In the genomic region with DNA sequence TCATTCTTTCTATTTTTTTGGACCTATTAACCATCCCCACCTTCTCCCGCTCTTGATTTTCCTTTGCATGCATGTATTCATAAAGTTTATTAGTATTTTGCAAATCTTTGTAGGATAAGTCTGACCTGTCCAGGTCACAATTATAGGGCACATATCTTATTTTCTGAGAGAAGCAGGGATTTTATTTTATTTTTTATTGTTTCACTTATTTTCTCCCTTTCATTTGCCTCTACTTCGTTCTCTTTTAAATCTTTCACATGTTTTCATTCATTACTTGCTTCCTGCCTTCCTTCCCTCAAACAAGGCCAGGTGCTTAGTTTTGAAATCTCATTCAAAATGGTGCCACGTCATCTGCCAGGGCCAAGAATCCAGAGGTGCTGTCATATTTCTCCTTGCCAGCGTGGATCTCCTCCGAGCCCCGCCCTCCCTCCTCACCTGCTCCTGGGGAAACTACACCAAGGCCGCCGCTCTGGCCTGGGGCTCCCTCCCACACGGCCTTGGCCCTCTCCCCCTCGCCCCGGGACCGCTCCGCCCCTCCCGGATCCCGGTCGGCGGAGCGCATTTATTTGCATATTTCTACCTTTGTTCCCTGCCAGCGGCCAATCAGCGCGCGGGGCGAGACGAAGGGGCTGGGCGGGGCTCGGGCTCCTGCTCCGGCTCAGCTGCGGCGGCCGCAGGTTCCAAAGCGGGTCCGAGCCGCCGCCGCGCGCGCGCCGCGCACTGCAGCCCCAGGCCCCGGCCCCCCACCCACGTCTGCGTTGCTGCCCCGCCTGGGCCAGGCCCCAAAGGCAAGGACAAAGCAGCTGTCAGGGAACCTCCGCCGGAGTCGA, we compare ENCODE assay signal across 8 cellular contexts. TPM values are rescaled to one million over a fixed set of nuclear protein-coding genes. Genes with fewer than 3 reads are reported as not detected.
DNase-seq lines count a peak whose midpoint lies in the region; ATAC-seq and TF ChIP-seq lines count a peak whose summit lies in the region.

A gene (plus strand): TSS at position 654 of the 830 bp plus-strand sequence. CDS start 213 bp downstream, outside the sequence.

- TF ChIP-seq CTCF in activated B cell treated with CpG ODN at 0.5 μM for 24 hours (IDR thresholded peaks at IDR 0.05) (no peak), coronary artery (IDR thresholded peaks at IDR 0.05) (no peak)

- H3K9me3 Mint-ChIP-seq in activated B cell treated with CpG ODN at 0.5 μM for 24 hours, result no peaks in the 10 kb centered on the region

- H3K4me3 Mint-ChIP-seq in activated B cell treated with CpG ODN at 0.5 μM for 24 hours, result peak within 1 kb of the TSS; percentile 88

- H3K4me3 ChIP-seq in coronary artery, result peak within 1 kb of the TSS; percentile 78

- peaks cover 3% of the 10 kb centered on the region for H3K36me3 Mint-ChIP-seq in activated B cell treated with CpG ODN at 0.5 μM for 24 hours (ENCODE audit: low read depth)

- DNase-seq in NCI-H226 (peak; percentile 94), activated B cell treated with CpG ODN at 0.5 μM for 24 hours (peak; percentile 80), coronary artery (ENCODE audit: low spot score) (no peak), kidney glomerular epithelial cell (lab: John Stamatoyannopoulos, UW) (peak; percentile 81)
- peak; percentile 81 for DNase-seq in stimulated activated CD4-positive, alpha-beta T cell treated with anti-CD3 and anti-CD28 coated beads, Interleukin-15, amount 100 ng/mL, for 24 hours

- CTCF ChIA-PET in activated B cell treated with CpG ODN at 0.5 μM for 24 hours (lab: Charles Lee), result interaction anchor here (0.9 kb wide), 1 partner anchor 50 kb away, joined by 3 read pairs; no protein-coding TSS in a partner anchor

- H3K27ac ChIP-seq in coronary artery, result no peak within 1 kb of the TSS

- peak; percentile 76 for ATAC-seq in GM18498 (IDR thresholded peaks at IDR 0.05; ENCODE audit: unreplicated experiment)
- ATAC-seq in HG03159 (IDR thresholded peaks at IDR 0.05; ENCODE audit: unreplicated experiment), result peak; percentile 70
- ATAC-seq in activated B cell treated with CpG ODN at 0.5 μM for 24 hours (ENCODE audit: low read depth), result peak; percentile 88
- ATAC-seq in HG03135 (IDR thresholded peaks at IDR 0.05; ENCODE audit: unreplicated experiment), result no peak

- H3K27ac Mint-ChIP-seq in activated B cell treated with CpG ODN at 0.5 μM for 24 hours, result peak within 1 kb of the TSS; percentile 84

- peaks cover 45% of the 10 kb centered on the region for H3K4me1 Mint-ChIP-seq in activated B cell treated with CpG ODN at 0.5 μM for 24 hours

- intact Hi-C loops in activated B cell treated with CpG ODN at 0.5 μM for 24 hours (cut with micrococcal nuclease), result loop anchor here (1.0 to 10.0 kb wide), 4 partner anchors 107 to 1751 kb away; a partner anchor contains a TSS

- POLR2A ChIA-PET in activated B cell treated with CpG ODN at 0.5 μM for 24 hours (lab: Charles Lee), result interaction anchor here (0.7 to 1.6 kb wide), 3 partner anchors 8 to 107 kb away, joined by 3 to 8 read pairs (median 3); a partner anchor contains a TSS

- H3K27me3 Mint-ChIP-seq in activated B cell treated with CpG ODN at 0.5 μM for 24 hours, result no peaks in the 10 kb centered on the region

RNA-seq across cellular contexts. Expression of the gene that starts here (rescaled TPM):
- total RNA-seq in activated B cell treated with CpG ODN at 0.5 μM for 24 hours, result 15.1 and 17.8 TPM in 2 replicates
